8 cellular contexts compared by ENCODE assay signal in genomic region chr1:15836772-15837669, GRCh38. TPM values are rescaled to one million over a fixed set of nuclear protein-coding genes. Genes with fewer than 3 reads are reported as not detected.
DNase-seq lines count a peak whose midpoint lies in the region; ATAC-seq and TF ChIP-seq lines count a peak whose summit lies in the region.

No MANE protein-coding gene starts in this region.

- H3K27me3 ChIP-seq in colonic mucosa (no peaks in the 10 kb centered on the region), subcutaneous abdominal adipose tissue (ENCODE audit: control insufficient read depth in 5 of 5, insufficient read depth in 4 of 5, low read length in 5 of 5) (peaks cover 0 to 6% (median 0%) of the 10 kb centered on the region in 5 donors)

- no peaks in the 10 kb centered on the region for H3K4me1 ChIP-seq in colonic mucosa
- H3K4me1 ChIP-seq in subcutaneous abdominal adipose tissue (ENCODE audit: control insufficient read depth in 5 of 5, insufficient read depth in 5 of 5, low read length in 5 of 5), result peaks cover 12 to 44% (median 24%) of the 10 kb centered on the region in 5 donors

- no peaks in the 10 kb centered on the region for H3K9me3 Mint-ChIP-seq in naive thymus-derived CD8-positive, alpha-beta T cell

- peak overlapping the region; percentile 65 to 100 for H3K9ac ChIP-seq in colonic mucosa (ENCODE audit: low read depth in 2 of 2, low read length in 2 of 2)
- peak overlapping the region in 4 of 5 donors; percentile 15 to 52 (median 30) for H3K9ac ChIP-seq in subcutaneous abdominal adipose tissue (ENCODE audit: low read length in 5 of 5)

- intact Hi-C loops in colonic mucosa (cut with DNase I), result no loop called here

- no peak for ATAC-seq in naive thymus-derived CD8-positive, alpha-beta T cell
- no peak for ATAC-seq in HG02588 (IDR thresholded peaks at IDR 0.05; ENCODE audit: unreplicated experiment)

- H3K4me3 Mint-ChIP-seq in naive thymus-derived CD8-positive, alpha-beta T cell, result peak overlapping the region; percentile 84 to 98 (median 95)

- in situ Hi-C loops in GM13977 (cut with MboI; ENCODE audit: low pct_unique_long_range_greater_than_20kb, low sequenced_read_pairs, unreplicated experiment), result no loop called here

- peaks cover 4 to 39% (median 15%) of the 10 kb centered on the region in 4 donors for H3K4me1 Mint-ChIP-seq in naive thymus-derived CD8-positive, alpha-beta T cell

- H3K9me3 ChIP-seq in colonic mucosa (no peaks in the 10 kb centered on the region), subcutaneous abdominal adipose tissue (ENCODE audit: control insufficient read depth in 5 of 5, low read length in 5 of 5) (no peaks in the 10 kb centered on the region)

- no peak for TF ChIP-seq CTCF in GM13977 (IDR thresholded peaks at IDR 0.05; ENCODE audit: extremely low read depth, insufficient read depth, missing control alignments)
- TF ChIP-seq CTCF in colonic mucosa (IDR thresholded peaks at IDR 0.05), result no peak

- H3K27ac ChIP-seq in colonic mucosa (peak overlapping the region; percentile 100), subcutaneous abdominal adipose tissue (ENCODE audit: low read depth, low read length) (peak overlapping the region; percentile 100)

- DNase-seq in GM13977 (ENCODE audit: low spot score), result peak; percentile 74
- peak; percentile 24 for DNase-seq in T-helper 22 cell (ENCODE audit: low read depth)
- peak; percentile 62 for DNase-seq in colonic mucosa
- DNase-seq in naive thymus-derived CD8-positive, alpha-beta T cell, result peak in 9 of 10 donors; percentile 28 to 76 (median 53)
- no peak for DNase-seq in NCI-H146 treated with DMSO at 0.1 percent for 48 hours (lab: John Stamatoyannopoulos, UW; ENCODE audit: unreplicated experiment)
- DNase-seq in SKM-1 (lab: John Stamatoyannopoulos, UW; ENCODE audit: unreplicated experiment), result no peak

- H3K27me3 Mint-ChIP-seq in naive thymus-derived CD8-positive, alpha-beta T cell, result no peaks in the 10 kb centered on the region

- POLR2A ChIA-PET in naive thymus-derived CD8-positive, alpha-beta T cell (lab: Charles Lee), result interaction anchor here (0.7 to 10.0 kb wide), 5 partner anchors 10 to 259 kb away, joined by 3 to 392 read pairs (median 4); partner anchors contain the start of gene SPEN

- no peaks in the 10 kb centered on the region for H3K36me3 Mint-ChIP-seq in naive thymus-derived CD8-positive, alpha-beta T cell

- no peaks in the 10 kb centered on the region for H3K36me3 ChIP-seq in colonic mucosa
- H3K36me3 ChIP-seq in subcutaneous abdominal adipose tissue (ENCODE audit: control insufficient read depth in 5 of 5, insufficient read depth in 5 of 5, low read length in 5 of 5), result no peaks in the 10 kb centered on the region

- peak overlapping the region; percentile 81 for H3K4me3 ChIP-seq in colonic mucosa
- peak overlapping the region; percentile 25 to 91 (median 75) for H3K4me3 ChIP-seq in subcutaneous abdominal adipose tissue (ENCODE audit: low read depth in 1 of 5, low read length in 5 of 5)

- peak overlapping the region; percentile 95 to 99 (median 99) for H3K27ac Mint-ChIP-seq in naive thymus-derived CD8-positive, alpha-beta T cell

RNA-seq across cellular contexts. Expression of gene SPEN, which starts 10.5 kb away (rescaled TPM):
- 10 to 100 TPM; 40.9 to 42.5 TPM for total RNA-seq in colonic mucosa
- 10 to 100 TPM; 85.6 to 88.3 TPM for total RNA-seq in naive thymus-derived CD8-positive, alpha-beta T cell
- polyA plus RNA-seq in naive thymus-derived CD8-positive, alpha-beta T cell, result 10 to 100 TPM in 1 of 3 donors, 1 to 10 TPM in 2; 4.0 to 38.0 (median 8.1) TPM

RNA-seq across cellular contexts. Expression of gene UQCRHL, which starts 29.6 kb away (rescaled TPM):
- 1 to 10 TPM; 2.4 to 3.2 TPM for total RNA-seq in colonic mucosa
- 1 to 10 TPM; 1.8 to 2.0 TPM for total RNA-seq in naive thymus-derived CD8-positive, alpha-beta T cell
- 1 to 10 TPM; 1.1 to 1.2 (median 1.2) TPM for polyA plus RNA-seq in naive thymus-derived CD8-positive, alpha-beta T cell

Comparison
In these comparisons a context has a peak if more than half of its experiments do, and no peak if none do; other contexts are left out.
1. DNase-seq: peak in GM13977 (single experiment), T-helper 22 cell (single experiment), colonic mucosa (single experiment) and naive thymus-derived CD8-positive, alpha-beta T cell (9 of 10); none in NCI-H146 treated with DMSO at 0.1 percent for 48 hours (single experiment) and SKM-1 (single experiment).